ENCODE assay signal across 15 cellular contexts in genomic region chr12:113664224-113664681, GRCh38.
DNase-seq lines count a peak whose midpoint lies in the region; TF ChIP-seq lines count a peak whose summit lies in the region.
"Had no signal": no experiment of that assay in that cellular context is flagged by ENCODE, and none has a peak within 500 bp of the region (broad histone marks: within the 10 kb centered on the region; RNA-seq: fewer than 3 reads in every experiment).

No MANE protein-coding gene starts in this region.

- no peaks in the 10 kb centered on the region for H3K36me3 ChIP-seq in HUES64 (ENCODE audit: insufficient read depth, low read length)
- no peaks in the 10 kb centered on the region for H3K36me3 ChIP-seq in PC-9 (ENCODE audit: low read depth)
- H3K36me3 ChIP-seq in endodermal cell (ENCODE audit: control insufficient read depth, insufficient read depth, low read length) = no peaks in the 10 kb centered on the region

- no peak overlapping the region for H3K27ac Mint-ChIP-seq in endodermal cell
- H3K27ac Mint-ChIP-seq: B cell; CD4-positive, alpha-beta T cell; IgD-negative memory B cell had no signal

- BruUV-seq in PC-9 (replicated peaks; lab: Mats Ljungman, UMichigan) = no TSS peak

- no peaks in the 10 kb centered on the region for H3K27me3 ChIP-seq in HUES64 (ENCODE audit: insufficient read depth, low read length)
- H3K27me3 ChIP-seq in PC-9 (ENCODE audit: insufficient read depth, low read depth) = peaks cover 9% of the 10 kb centered on the region
- H3K27me3 ChIP-seq in endodermal cell (ENCODE audit: control insufficient read depth, insufficient read depth, low read length, poor library complexity, severe bottlenecking) = no peaks in the 10 kb centered on the region

- no peak overlapping the region for H3K4me3 ChIP-seq in HUES64 (ENCODE audit: low read length)
- H3K4me3 ChIP-seq in PC-9 = no peak overlapping the region
- H3K4me3 ChIP-seq in endodermal cell (ENCODE audit: low read length) = no peak overlapping the region
- H3K4me3 ChIP-seq in retinal pigment epithelial cell (ENCODE audit: low read length) = no peak overlapping the region

- CTCF ChIA-PET in PC-9 (lab: Charles Lee) = no interaction called here

- intact Hi-C loops in PC-9 (cut with micrococcal nuclease; ENCODE audit: unreplicated experiment) = no loop called here

- peaks cover 5% of the 10 kb centered on the region for H3K27me3 Mint-ChIP-seq in endodermal cell (ENCODE audit: insufficient read depth)

- no peaks in the 10 kb centered on the region for H3F3A ChIP-seq in PC-9 (ENCODE audit: insufficient read depth, low read depth)

- H3K4me2 ChIP-seq in PC-9 = no peak overlapping the region

- no peak overlapping the region for H3K4me3 Mint-ChIP-seq in endodermal cell
- H3K4me3 Mint-ChIP-seq: B cell; CD4-positive, alpha-beta T cell; IgD-negative memory B cell had no signal

- no peaks in the 10 kb centered on the region for H3K9me2 ChIP-seq in PC-9 (ENCODE audit: insufficient read depth)

- no peaks in the 10 kb centered on the region for H3K9me3 ChIP-seq in HUES64 (ENCODE audit: insufficient read depth, low read depth, low read length)
- no peaks in the 10 kb centered on the region for H3K9me3 ChIP-seq in PC-9 (ENCODE audit: insufficient read depth, low read depth)
- no peaks in the 10 kb centered on the region for H3K9me3 ChIP-seq in endodermal cell (ENCODE audit: control insufficient read depth, low read length)

- POLR2A ChIA-PET in PC-9 (lab: Charles Lee; ENCODE audit: unreplicated experiment) = no interaction called here

- H2AFZ ChIP-seq in PC-9 = 0 out of 2 replicates have a peak overlapping the region, but pooled peaks have one; percentile 35

- H4K20me1 ChIP-seq in PC-9 (ENCODE audit: insufficient read depth) = no peaks in the 10 kb centered on the region

- no peaks in the 10 kb centered on the region for H3K9me3 Mint-ChIP-seq in endodermal cell
- H3K9me3 Mint-ChIP-seq: CD4-positive, alpha-beta T cell had no signal

- TF ChIP-seq CTCF in PC-9 (conservative IDR thresholded peaks at IDR 0.05) (no peak), endodermal cell (conservative IDR thresholded peaks at IDR 0.05) (no peak), retinal pigment epithelial cell (conservative IDR thresholded peaks at IDR 0.05; ENCODE audit: low read depth, low read length) (no peak)

- H3K9ac ChIP-seq in HUES64 (ENCODE audit: low read depth, low read length) (0 out of 2 replicates have a peak overlapping the region, but pooled peaks have one; percentile 2), endodermal cell (ENCODE audit: extremely low read depth, low read length, poor library complexity, severe bottlenecking) (no peak overlapping the region)

- H3K36me3 Mint-ChIP-seq in endodermal cell (ENCODE audit: low read depth) = no peaks in the 10 kb centered on the region
- H3K36me3 Mint-ChIP-seq: IgD-negative memory B cell had no signal

- H3K4me1 Mint-ChIP-seq in endodermal cell = peaks cover 14% of the 10 kb centered on the region
- H3K4me1 Mint-ChIP-seq: B cell, IgD-negative memory B cell had no signal

- 32% methylated on average over 5 of the region's 6 CpGs for whole genome bisulfite sequencing in HUES64
- 23 to 54% methylated on average over 4 to 6 of the region's 6 CpGs for WGBS in endodermal cell (ENCODE audit: insufficient coverage in 1 of 2, insufficient read length in 1 of 2), 2 experiments

- no peak overlapping the region for H3K27ac ChIP-seq in HUES64 (ENCODE audit: low read depth, low read length)
- H3K27ac ChIP-seq in PC-9 = no peak overlapping the region
- peak overlapping the region; percentile 81 for H3K27ac ChIP-seq in endodermal cell (ENCODE audit: low read depth, low read length)

- no peak for DNase-seq in PC-9
- no peak for DNase-seq in endodermal cell
- peak; percentile 8 for DNase-seq in retinal pigment epithelial cell (ENCODE audit: low read depth)
- DNase-seq in NCI-H1092 treated with DMSO at 0.1 percent for 48 hours (lab: John Stamatoyannopoulos, UW) = no peak
- no peak for DNase-seq in NCI-H1694 treated with DMSO at 0.1 percent for 48 hours (lab: John Stamatoyannopoulos, UW)
- DNase-seq in SKM-1 treated with dmso at 0.1 percent for 144 hours (lab: John Stamatoyannopoulos, UW; ENCODE audit: unreplicated experiment) = no peak
- no peak for DNase-seq in activated T-cell treated with anti-CD3 and anti-CD28 coated beads for 4 hours
- DNase-seq: CD4-positive, alpha-beta T cell; DMS79 treated with DMSO at 0.1 percent for 48 hours; NCI-H1105 treated with DMSO at 0.1 percent for 48 hours; NCI-H187; NCI-H748 treated with DMSO at 0.1 percent for 48 hours had no signal

- H3K4me1 ChIP-seq in HUES64 (ENCODE audit: insufficient read depth, low read length) = peaks cover 11% of the 10 kb centered on the region
- H3K4me1 ChIP-seq in PC-9 (replicated peaks; ENCODE audit: insufficient read depth) = no peaks in the 10 kb centered on the region
- H3K4me1 ChIP-seq in endodermal cell (ENCODE audit: control insufficient read depth, insufficient read depth, low read length) = peaks cover 4% of the 10 kb centered on the region

- no peaks in the 10 kb centered on the region for H3K79me2 ChIP-seq in PC-9 (ENCODE audit: low read depth)
